Comparison of ENCODE assay signal across 8 cellular contexts in the genomic region with DNA sequence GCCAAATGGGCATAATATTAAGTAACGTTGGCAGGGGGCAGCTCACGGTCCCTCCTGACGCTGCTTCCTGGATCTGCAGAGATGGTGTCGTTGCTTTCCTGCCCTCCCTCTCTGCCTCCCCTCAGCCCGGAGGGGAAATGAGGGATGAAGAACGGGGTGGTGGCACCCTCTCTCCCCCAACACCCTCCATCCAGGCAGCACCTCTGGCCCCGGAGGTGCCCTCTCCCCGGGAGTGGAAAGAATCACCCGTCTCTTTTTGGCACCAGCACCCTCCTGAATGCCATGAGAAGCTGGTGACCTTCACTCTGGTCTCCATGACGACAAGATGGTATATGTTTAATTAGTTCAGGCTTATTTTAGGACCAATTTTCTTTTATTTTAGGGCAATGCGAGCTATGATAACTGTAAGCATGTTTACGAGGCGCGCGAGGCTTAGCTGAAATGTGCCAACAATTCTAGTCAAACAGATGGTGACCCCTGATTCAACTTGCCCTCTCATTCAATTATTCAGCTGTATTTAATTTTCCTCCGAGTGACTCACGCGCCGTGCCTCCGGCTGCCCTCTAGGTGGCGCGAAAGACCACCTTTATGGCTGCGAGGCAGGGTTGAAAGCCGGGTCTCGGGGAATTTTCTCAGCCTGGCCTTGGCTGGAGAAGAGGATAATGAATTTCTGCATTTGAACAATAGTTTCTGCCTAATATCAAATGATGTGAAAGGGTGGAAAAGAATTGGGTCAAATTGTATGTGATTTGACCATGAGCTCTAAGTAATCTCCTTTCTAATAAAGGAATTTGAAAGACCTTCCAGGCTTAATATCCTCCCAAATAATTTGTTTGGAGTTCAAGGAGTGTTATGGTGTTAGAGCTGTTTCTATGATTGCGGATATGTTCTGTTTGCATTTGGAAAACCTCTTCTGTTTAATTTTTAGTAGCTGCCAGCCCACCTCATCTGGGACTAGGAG.
DNase-seq lines count a peak whose midpoint lies in the region; ATAC-seq and TF ChIP-seq lines count a peak whose summit lies in the region.

No MANE protein-coding gene starts in this region.

- TF ChIP-seq POLR2A in esophagus muscularis mucosa (IDR thresholded peaks at IDR 0.05; ENCODE audit: low read depth) (no peak), stomach (IDR thresholded peaks at IDR 0.05) (no peak)

- H3K27ac ChIP-seq in CD4-positive, alpha-beta memory T cell (ENCODE audit: low read depth, low read length) = no peak overlapping the region
- H3K27ac ChIP-seq in esophagus muscularis mucosa (replicated peaks in 1 of 4) (no peak overlapping the region), stomach (no peak overlapping the region)
- no peak overlapping the region for H3K27ac ChIP-seq in naive thymus-derived CD4-positive, alpha-beta T cell (ENCODE audit: low read depth, low read length)

- no peak overlapping the region for H3K4me3 ChIP-seq in CD4-positive, alpha-beta memory T cell (ENCODE audit: low read length in 2 of 2)
- H3K4me3 ChIP-seq in esophagus muscularis mucosa = no peak overlapping the region
- H3K4me3 ChIP-seq in naive thymus-derived CD4-positive, alpha-beta T cell (ENCODE audit: low read length) = no peak overlapping the region
- no peak overlapping the region for H3K4me3 ChIP-seq in stomach

- H3K9me3 Mint-ChIP-seq in CD4-positive, alpha-beta memory T cell = no peaks in the 10 kb centered on the region
- no peaks in the 10 kb centered on the region for H3K9me3 Mint-ChIP-seq in naive thymus-derived CD4-positive, alpha-beta T cell

- peaks cover 23 to 28% of the 10 kb centered on the region in 2 donors for H3K27me3 Mint-ChIP-seq in CD4-positive, alpha-beta memory T cell
- H3K27me3 Mint-ChIP-seq in naive thymus-derived CD4-positive, alpha-beta T cell = peaks cover 12 to 64% (median 43%) of the 10 kb centered on the region in 5 donors

- peaks cover 0 to 1% (median 0%) of the 10 kb centered on the region in 4 donors for H3K4me1 Mint-ChIP-seq in CD4-positive, alpha-beta memory T cell
- no peaks in the 10 kb centered on the region for H3K4me1 Mint-ChIP-seq in naive thymus-derived CD4-positive, alpha-beta T cell

- no peak overlapping the region for H3K27ac Mint-ChIP-seq in CD4-positive, alpha-beta memory T cell
- no peak overlapping the region for H3K27ac Mint-ChIP-seq in naive thymus-derived CD4-positive, alpha-beta T cell

- ATAC-seq in naive thymus-derived CD4-positive, alpha-beta T cell = peak; percentile 66
- ATAC-seq in GM21526 (IDR thresholded peaks at IDR 0.05; ENCODE audit: low FRiP score, unreplicated experiment) = no peak

- WGBS in esophagus muscularis mucosa = 9% methylated on average over 25 of the region's 26 CpGs
- WGBS in stomach, 5 donors = 9 to 14% (median 13%) methylated on average over 23 to 26 of the region's 26 CpGs

- intact Hi-C loops in CD4-positive, alpha-beta memory T cell (cut with micrococcal nuclease) = loop anchor here (1.0 to 5.0 kb wide), 2 partner anchors 674 to 1541 kb away; no protein-coding TSS in a partner anchor
- intact Hi-C loops in esophagus muscularis mucosa (cut with DNase I) = loop anchor here (5.0 to 10.0 kb wide), 3 partner anchors 672 to 1544 kb away; no protein-coding TSS in a partner anchor
- intact Hi-C loops in naive thymus-derived CD4-positive, alpha-beta T cell (cut with micrococcal nuclease) = loop anchor here (1.0 to 10.0 kb wide), 5 partner anchors 669 to 1541 kb away; no protein-coding TSS in a partner anchor
- intact Hi-C loops in stomach (cut with DNase I; ENCODE audit: low total_unique reads) = no loop called here

- POLR2A ChIA-PET in CD4-positive, alpha-beta memory T cell (lab: Charles Lee; ENCODE audit: partially characterized antibody) = no interaction called here
- POLR2A ChIA-PET in HEK293T (lab: Yijun Ruan, JAX) = no interaction called here
- POLR2A ChIA-PET in naive thymus-derived CD4-positive, alpha-beta T cell (lab: Charles Lee) = no interaction called here

- peak in 4 of 5 donors; percentile 26 to 41 (median 33) for DNase-seq in CD4-positive, alpha-beta memory T cell
- DNase-seq in HEK293T (ENCODE audit: extremely low spot score) = peak; percentile 78
- peak; percentile 43 for DNase-seq in NOMO-1 treated with DMSO at 0.1 percent for 48 hours (lab: John Stamatoyannopoulos, UW; ENCODE audit: unreplicated experiment)
- peak; percentile 39 for DNase-seq in activated T-cell treated with anti-CD3 and anti-CD28 coated beads for 24 hours (ENCODE audit: low read depth)
- DNase-seq in esophagus muscularis mucosa (ENCODE audit: extremely low spot score) = no peak
- peak in 8 of 9 donors; percentile 18 to 51 (median 26) for DNase-seq in naive thymus-derived CD4-positive, alpha-beta T cell
- DNase-seq in stomach = peak; percentile 74

- TF ChIP-seq EP300 in esophagus muscularis mucosa (IDR thresholded peaks at IDR 0.05) = no peak
- no peak for TF ChIP-seq EP300 in stomach (IDR thresholded peaks at IDR 0.05)

- no peaks in the 10 kb centered on the region for H3K36me3 ChIP-seq in CD4-positive, alpha-beta memory T cell (ENCODE audit: insufficient read depth, low read length)
- H3K36me3 ChIP-seq in esophagus muscularis mucosa = no peaks in the 10 kb centered on the region
- no peaks in the 10 kb centered on the region for H3K36me3 ChIP-seq in naive thymus-derived CD4-positive, alpha-beta T cell (ENCODE audit: control insufficient read depth in 2 of 3, insufficient read depth in 3 of 3, low read length in 3 of 3)
- no peaks in the 10 kb centered on the region for H3K36me3 ChIP-seq in stomach

- no peaks in the 10 kb centered on the region for H3K9me3 ChIP-seq in CD4-positive, alpha-beta memory T cell (ENCODE audit: control insufficient read depth in 1 of 2, low read length in 2 of 2)
- H3K9me3 ChIP-seq in esophagus muscularis mucosa (no peaks in the 10 kb centered on the region), stomach (no peaks in the 10 kb centered on the region)
- no peaks in the 10 kb centered on the region for H3K9me3 ChIP-seq in naive thymus-derived CD4-positive, alpha-beta T cell (ENCODE audit: control insufficient read depth in 2 of 3, low read length in 3 of 3)

- no peaks in the 10 kb centered on the region for H3K4me1 ChIP-seq in CD4-positive, alpha-beta memory T cell (ENCODE audit: insufficient read depth, low read length)
- H3K4me1 ChIP-seq in esophagus muscularis mucosa (peaks cover 0 to 26% (median 19%) of the 10 kb centered on the region in 4 donors), stomach (peaks cover 0 to 26% (median 11%) of the 10 kb centered on the region in 4 donors)
- H3K4me1 ChIP-seq in naive thymus-derived CD4-positive, alpha-beta T cell (ENCODE audit: control insufficient read depth in 2 of 2, insufficient read depth in 2 of 2, low read length in 2 of 2) = no peaks in the 10 kb centered on the region

- peak; percentile 89 to 96 (median 91) for TF ChIP-seq CTCF in esophagus muscularis mucosa (IDR thresholded peaks at IDR 0.05)
- peak in 5 of 7 experiments; percentile 51 to 89 (median 86) for TF ChIP-seq CTCF in stomach (IDR thresholded peaks at IDR 0.05)

- no peaks in the 10 kb centered on the region for H3K27me3 ChIP-seq in CD4-positive, alpha-beta memory T cell (ENCODE audit: insufficient read depth, low read length)
- H3K27me3 ChIP-seq in esophagus muscularis mucosa (peaks cover 0 to 42% (median 0%) of the 10 kb centered on the region in 4 donors), stomach (peaks cover 0 to 45% (median 9%) of the 10 kb centered on the region in 3 donors)
- H3K27me3 ChIP-seq in naive thymus-derived CD4-positive, alpha-beta T cell (ENCODE audit: control insufficient read depth in 2 of 2, insufficient read depth in 2 of 2, low read length in 2 of 2) = no peaks in the 10 kb centered on the region

- H3K36me3 Mint-ChIP-seq in CD4-positive, alpha-beta memory T cell = no peaks in the 10 kb centered on the region
- no peaks in the 10 kb centered on the region for H3K36me3 Mint-ChIP-seq in naive thymus-derived CD4-positive, alpha-beta T cell

- H3K4me3 Mint-ChIP-seq in CD4-positive, alpha-beta memory T cell = no peak overlapping the region
- H3K4me3 Mint-ChIP-seq in naive thymus-derived CD4-positive, alpha-beta T cell = no peak overlapping the region

- CTCF ChIA-PET in CD4-positive, alpha-beta memory T cell (lab: Charles Lee; ENCODE audit: partially characterized antibody) = interaction anchor here (0.7 to 5.5 kb wide), 25 partner anchors 9 to 1887 kb away, joined by 3 to 90 read pairs (median 4); no protein-coding TSS in a partner anchor
- CTCF ChIA-PET in HEK293T (lab: Yijun Ruan, JAX) = interaction anchor here (0.6 to 1.9 kb wide), 13 partner anchors 9 to 1233 kb away, joined by 3 to 13 read pairs (median 3); no protein-coding TSS in a partner anchor
- CTCF ChIA-PET in naive thymus-derived CD4-positive, alpha-beta T cell (lab: Charles Lee) = interaction anchor here (0.6 to 1.9 kb wide), 5 partner anchors 16 to 1543 kb away, joined by 3 to 14 read pairs (median 3); no protein-coding TSS in a partner anchor

TF ChIP-seq in HEK293T, 16 proteins besides CTCF, POLR2A, EP300 and RAD21:
- TF ChIP-seq, protein P1, sequence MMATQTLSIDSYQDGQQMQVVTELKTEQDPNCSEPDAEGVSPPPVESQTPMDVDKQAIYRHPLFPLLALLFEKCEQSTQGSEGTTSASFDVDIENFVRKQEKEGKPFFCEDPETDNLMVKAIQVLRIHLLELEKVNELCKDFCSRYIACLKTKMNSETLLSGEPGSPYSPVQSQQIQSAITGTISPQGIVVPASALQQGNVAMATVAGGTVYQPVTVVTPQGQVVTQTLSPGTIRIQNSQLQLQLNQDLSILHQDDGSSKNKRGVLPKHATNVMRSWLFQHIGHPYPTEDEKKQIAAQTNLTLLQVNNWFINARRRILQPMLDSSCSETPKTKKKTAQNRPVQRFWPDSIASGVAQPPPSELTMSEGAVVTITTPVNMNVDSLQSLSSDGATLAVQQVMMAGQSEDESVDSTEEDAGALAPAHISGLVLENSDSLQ (IDR thresholded peaks at IDR 0.05) = no peak
- TF ChIP-seq FOXK2 (IDR thresholded peaks at IDR 0.05) = no peak
- no peak for TF ChIP-seq ZNF384 (IDR thresholded peaks at IDR 0.05)
- no peak for TF ChIP-seq L3MBTL2 (conservative IDR thresholded peaks at IDR 0.05)
